In genomic region chr15:68368731-68369435, GRCh38 we compare ENCODE assay signal across 22 cellular contexts.
DNase-seq lines count a peak whose midpoint lies in the region; ATAC-seq and TF ChIP-seq lines count a peak whose summit lies in the region.
"Had no signal": no experiment of that assay in that cellular context is flagged by ENCODE, and none has a peak within 500 bp of the region (broad histone marks: within the 10 kb centered on the region; RNA-seq: fewer than 3 reads in every experiment).

No MANE protein-coding gene starts in this region.

- no peaks in the 10 kb centered on the region for H3K9me3 Mint-ChIP-seq in activated CD8-positive, alpha-beta T cell treated with anti-CD3 and anti-CD28 coated beads, Interleukin-2, amount 10 ng/mL, durations not matched to agents 7 days and 5 days (ENCODE audit: insufficient read depth)
- H3K9me3 Mint-ChIP-seq: effector memory CD8-positive, alpha-beta T cell; naive thymus-derived CD4-positive, alpha-beta T cell had no signal

- CTCF ChIA-PET in activated CD8-positive, alpha-beta T cell treated with anti-CD3 and anti-CD28 coated beads, Interleukin-2, amount 10 ng/mL, durations not matched to agents 7 days and 5 days (lab: Charles Lee), result interaction anchor here (1.0 to 1.4 kb wide), 3 partner anchors 10 to 62 kb away, joined by 3 to 5 read pairs (median 4); no protein-coding TSS in a partner anchor

- H3K36me3 Mint-ChIP-seq in activated CD8-positive, alpha-beta T cell treated with anti-CD3 and anti-CD28 coated beads, Interleukin-2, amount 10 ng/mL, durations not matched to agents 7 days and 5 days (ENCODE audit: low read depth), result no peaks in the 10 kb centered on the region
- H3K36me3 Mint-ChIP-seq: naive thymus-derived CD4-positive, alpha-beta T cell had no signal

- intact Hi-C loops in posterior vena cava (cut with DNase I), result no loop called here

- DNase-seq in AG10803 (ENCODE audit: low read depth) (peak; percentile 49), HT1080 (ENCODE audit: low read depth) (peak; percentile 63), fibroblast of mammary gland (ENCODE audit: low read depth) (peak; percentile 31), posterior vena cava (ENCODE audit: low spot score) (peak; percentile 78), dedifferentiated amniotic fluid mesenchymal stem cell (ENCODE audit: extremely low spot score) (no peak), NCI-H226 (no peak)
- DNase-seq in activated CD8-positive, alpha-beta T cell treated with anti-CD3 and anti-CD28 coated beads, Interleukin-2, amount 10 ng/mL, durations not matched to agents 7 days and 5 days, result no peak
- DNase-seq: activated CD4-positive, alpha-beta T cell treated with anti-CD3 and anti-CD28 coated beads for 48 hours; activated effector memory CD4-positive, alpha-beta T cell treated with Interleukin-2 at 50 U/mL for 16 hours; effector memory CD8-positive, alpha-beta T cell; GOT3; hypothalamus; mesendoderm; naive thymus-derived CD4-positive, alpha-beta T cell; NCI-H1105; NCI-H2081; NCI-H510A; NK-92 treated with Interleukin-12 subunit alpha and Interleukin-12 subunit beta, amount 100 ng/mL, for 24 hours; stimulated activated CD4-positive, alpha-beta T cell treated with anti-CD3 and anti-CD28 coated beads, Interleukin-12 subunit alpha, Interleukin-12 subunit beta, amount 100 ng/mL, for 4 hours had no signal

- H3K27me3 Mint-ChIP-seq in activated CD8-positive, alpha-beta T cell treated with anti-CD3 and anti-CD28 coated beads, Interleukin-2, amount 10 ng/mL, durations not matched to agents 7 days and 5 days (ENCODE audit: low read depth), result peaks cover 6% of the 10 kb centered on the region

- POLR2A ChIA-PET in activated CD8-positive, alpha-beta T cell treated with anti-CD3 and anti-CD28 coated beads, Interleukin-2, amount 10 ng/mL, durations not matched to agents 7 days and 5 days (lab: Charles Lee), result no interaction called here

- H3K27ac Mint-ChIP-seq in activated CD8-positive, alpha-beta T cell treated with anti-CD3 and anti-CD28 coated beads, Interleukin-2, amount 10 ng/mL, durations not matched to agents 7 days and 5 days, result no peak overlapping the region
- H3K27ac Mint-ChIP-seq: effector memory CD8-positive, alpha-beta T cell had no signal

- no peak for ATAC-seq in HG03432 (IDR thresholded peaks at IDR 0.05; ENCODE audit: unreplicated experiment)
- ATAC-seq in activated CD8-positive, alpha-beta T cell treated with anti-CD3 and anti-CD28 coated beads, Interleukin-2, amount 10 ng/mL, durations not matched to agents 7 days and 5 days, result no peak
- ATAC-seq: effector memory CD8-positive, alpha-beta T cell; naive thymus-derived CD4-positive, alpha-beta T cell had no signal

- peaks cover 12% of the 10 kb centered on the region for H3K4me1 Mint-ChIP-seq in activated CD8-positive, alpha-beta T cell treated with anti-CD3 and anti-CD28 coated beads, Interleukin-2, amount 10 ng/mL, durations not matched to agents 7 days and 5 days (ENCODE audit: low read depth)

- TF ChIP-seq CTCF in AG10803 (conservative IDR thresholded peaks at IDR 0.05; ENCODE audit: low read length), result no peak
- no peak for TF ChIP-seq CTCF in fibroblast of mammary gland (conservative IDR thresholded peaks at IDR 0.05; ENCODE audit: control insufficient read depth, insufficient read depth, low read depth, low read length)

- no peak overlapping the region for H3K4me3 Mint-ChIP-seq in activated CD8-positive, alpha-beta T cell treated with anti-CD3 and anti-CD28 coated beads, Interleukin-2, amount 10 ng/mL, durations not matched to agents 7 days and 5 days
- H3K4me3 Mint-ChIP-seq: effector memory CD8-positive, alpha-beta T cell had no signal

- H3K4me3 ChIP-seq in AG10803 (ENCODE audit: low read length) (no peak overlapping the region), fibroblast of mammary gland (ENCODE audit: control insufficient read depth, low read depth, low read length) (no peak overlapping the region)
- H3K4me3 ChIP-seq: adrenal gland, suprapubic skin had no signal

Comparison
In these comparisons a context has a peak if more than half of its experiments do, and no peak if none do; other contexts are left out.
1. DNase-seq: peak in AG10803 (single experiment), HT1080 (single experiment), fibroblast of mammary gland (single experiment) and posterior vena cava (single experiment); none in dedifferentiated amniotic fluid mesenchymal stem cell (single experiment), activated CD8-positive, alpha-beta T cell treated with anti-CD3 and anti-CD28 coated beads, Interleukin-2, amount 10 ng/mL, durations not matched to agents 7 days and 5 days (single experiment) and NCI-H226 (single experiment).